In the genomic region with DNA sequence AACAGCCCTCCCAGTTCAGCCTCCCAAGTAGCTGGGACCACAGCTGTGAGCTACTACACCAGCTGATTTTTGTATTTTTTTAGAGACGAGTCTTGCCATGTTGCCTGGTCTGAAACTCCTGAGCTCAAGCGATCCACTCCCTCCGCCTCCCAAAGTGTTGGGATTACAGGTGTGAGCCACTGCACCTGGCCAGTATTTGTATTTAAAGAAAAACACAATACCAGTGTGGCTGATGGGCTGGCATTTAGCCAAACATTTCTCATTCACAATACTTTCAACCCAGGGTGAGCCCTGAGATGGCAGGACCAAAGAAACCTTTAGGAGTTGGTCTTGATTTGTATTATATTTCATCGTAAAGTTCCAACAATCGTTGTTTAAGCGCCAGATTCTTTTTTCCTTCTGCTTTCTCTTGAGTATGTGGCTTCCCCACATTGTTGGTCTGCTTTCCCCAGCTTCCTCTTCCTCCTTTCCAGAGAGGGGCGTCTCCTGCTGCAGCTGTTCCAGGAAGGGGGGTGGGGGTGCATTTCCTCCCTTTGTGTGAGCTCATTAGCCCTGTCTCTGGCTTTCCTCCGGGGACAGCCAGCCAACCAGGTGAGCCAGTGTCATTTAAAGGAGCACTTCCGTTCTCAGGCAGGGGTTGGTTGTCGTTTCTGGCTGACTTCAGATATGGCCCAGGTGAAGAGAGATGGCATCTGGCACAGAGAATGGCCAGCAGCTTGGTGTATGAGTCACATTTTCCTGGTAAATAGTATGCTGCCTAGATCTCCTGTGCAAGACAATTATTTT, we compare ENCODE assay signal across 8 cellular contexts.
DNase-seq lines count a peak whose midpoint lies in the region; ATAC-seq and TF ChIP-seq lines count a peak whose summit lies in the region.

No MANE protein-coding gene starts in this region.

- peaks cover 9 to 16% of the 10 kb centered on the region in 2 donors for H3K36me3 Mint-ChIP-seq in activated naive CD4-positive, alpha-beta T cell treated with anti-CD3 and anti-CD28 coated beads, Interleukin-2, amount 50 U/mL, for 72 hours

- H3K27me3 ChIP-seq in NT2/D1 (ENCODE audit: insufficient read depth, insufficient read length) (no peaks in the 10 kb centered on the region), liver (ENCODE audit: control insufficient read depth in 4 of 4, insufficient read depth in 4 of 4, low read length in 3 of 4) (no peaks in the 10 kb centered on the region), tibial artery (no peaks in the 10 kb centered on the region), HAP-1 (ENCODE audit: low read depth) (no peaks in the 10 kb centered on the region)

- H3K9me3 Mint-ChIP-seq in activated naive CD4-positive, alpha-beta T cell treated with anti-CD3 and anti-CD28 coated beads, Interleukin-2, amount 50 U/mL, for 72 hours, result peaks cover 0 to 14% of the 10 kb centered on the region in 2 donors

- H3K9me3 ChIP-seq in NT2/D1 (ENCODE audit: insufficient read depth, low read length) (peaks cover 20% of the 10 kb centered on the region), liver (ENCODE audit: control insufficient read depth in 4 of 4, low read length in 3 of 4) (peaks cover 0 to 7% (median under 1%) of the 10 kb centered on the region in 4 donors), tibial artery (no peaks in the 10 kb centered on the region), HAP-1 (peaks cover 4% of the 10 kb centered on the region; the same call in 1 of the 2 replicates)

- in situ Hi-C loops in HAP-1 (cut with MboI; ENCODE audit: low sequenced_read_pairs), result no loop called here

- intact Hi-C loops in tibial artery (cut with DNase I; ENCODE audit: low total_unique reads), result no loop called here

- H3K4me3 ChIP-seq in NT2/D1 (ENCODE audit: insufficient read length, low read depth), result no peak overlapping the region
- no peak overlapping the region for H3K4me3 ChIP-seq in liver (ENCODE audit: low read depth in 1 of 3, low read length in 3 of 3)
- no peak overlapping the region for H3K4me3 ChIP-seq in tibial artery
- no peak overlapping the region for H3K4me3 ChIP-seq in HAP-1

- H3K4me1 ChIP-seq in NT2/D1 (ENCODE audit: insufficient read depth, insufficient read length) (no peaks in the 10 kb centered on the region), liver (ENCODE audit: control insufficient read depth in 4 of 4, insufficient read depth in 4 of 4, low read length in 3 of 4) (peaks cover 0 to 15% (median 10%) of the 10 kb centered on the region in 4 donors), tibial artery (peaks cover 0 to 10% (median 4%) of the 10 kb centered on the region in 4 donors), HAP-1 (no peaks in the 10 kb centered on the region)

- H3K27ac ChIP-seq in liver (ENCODE audit: low read depth in 1 of 2, low read length in 2 of 2) (no peak overlapping the region), tibial artery (no peak overlapping the region)

- peak overlapping the region; percentile 27 to 85 for H3K27ac Mint-ChIP-seq in activated naive CD4-positive, alpha-beta T cell treated with anti-CD3 and anti-CD28 coated beads, Interleukin-2, amount 50 U/mL, for 72 hours

- DNase-seq in NT2/D1 (ENCODE audit: low read depth, low spot score), result peak; percentile 22
- DNase-seq in activated naive CD4-positive, alpha-beta T cell treated with anti-CD3 and anti-CD28 coated beads, Interleukin-2, amount 50 U/mL, for 72 hours (ENCODE audit: low spot score in 2 of 2), result peak in 1 of 2 donors; percentile 4
- peak; percentile 67 to 73 for DNase-seq in tibial artery
- no peak for DNase-seq in GM10266 (ENCODE audit: extremely low spot score)
- no peak for DNase-seq in HAP-1 (ENCODE audit: low spot score in 2 of 2)

- ATAC-seq in activated naive CD4-positive, alpha-beta T cell treated with anti-CD3 and anti-CD28 coated beads, Interleukin-2, amount 50 U/mL, for 72 hours, result peak; percentile 63 to 84
- ATAC-seq in HG02642 (IDR thresholded peaks at IDR 0.05; ENCODE audit: poor library complexity, unreplicated experiment), result no peak

- TF ChIP-seq CTCF in liver (IDR thresholded peaks at IDR 0.05; ENCODE audit: low read depth, low read length, missing input control) (no peak), tibial artery (IDR thresholded peaks at IDR 0.05) (no peak), GM10266 (IDR thresholded peaks at IDR 0.05; ENCODE audit: control insufficient read depth, insufficient read depth, low read depth, missing control alignments) (no peak)

- TF ChIP-seq RAD21 in Ishikawa (IDR thresholded peaks at IDR 0.05; ENCODE audit: low read depth), result no peak
- TF ChIP-seq RAD21 in liver (IDR thresholded peaks at IDR 0.05), result no peak

- H3K36me3 ChIP-seq in NT2/D1 (ENCODE audit: insufficient read depth, insufficient read length, low read length), result no peaks in the 10 kb centered on the region
- H3K36me3 ChIP-seq in liver (ENCODE audit: control insufficient read depth in 4 of 4, insufficient read depth in 3 of 4, low read depth in 1 of 4, low read length in 3 of 4), result no peaks in the 10 kb centered on the region
- no peaks in the 10 kb centered on the region for H3K36me3 ChIP-seq in tibial artery
- no peaks in the 10 kb centered on the region for H3K36me3 ChIP-seq in HAP-1 (replicated peaks)

- WGBS in liver, result 63% methylated on average over 10 of the region's 10 CpGs

- H3K9ac ChIP-seq in NT2/D1 (ENCODE audit: insufficient read length, low read depth), result no peak overlapping the region
- no peak overlapping the region for H3K9ac ChIP-seq in liver (ENCODE audit: low read depth in 1 of 2, low read length in 2 of 2)

- TF ChIP-seq EP300 in Ishikawa (IDR thresholded peaks at IDR 0.05; ENCODE audit: borderline replicate concordance), result no peak

TF ChIP-seq in Ishikawa, 13 proteins besides CTCF, POLR2A, EP300 and RAD21 (continues in another document):
- TF ChIP-seq CREB1 (IDR thresholded peaks at IDR 0.05; ENCODE audit: low read depth), result no peak
- no peak for TF ChIP-seq CEBPB (IDR thresholded peaks at IDR 0.05)
- TF ChIP-seq ZBTB7A (IDR thresholded peaks at IDR 0.05; ENCODE audit: low read depth), result no peak
- 0 out of 2 replicates have a peak, but pooled peaks have one; percentile 24 for TF ChIP-seq TEAD4 (IDR thresholded peaks at IDR 0.05)
- TF ChIP-seq, protein P1, sequence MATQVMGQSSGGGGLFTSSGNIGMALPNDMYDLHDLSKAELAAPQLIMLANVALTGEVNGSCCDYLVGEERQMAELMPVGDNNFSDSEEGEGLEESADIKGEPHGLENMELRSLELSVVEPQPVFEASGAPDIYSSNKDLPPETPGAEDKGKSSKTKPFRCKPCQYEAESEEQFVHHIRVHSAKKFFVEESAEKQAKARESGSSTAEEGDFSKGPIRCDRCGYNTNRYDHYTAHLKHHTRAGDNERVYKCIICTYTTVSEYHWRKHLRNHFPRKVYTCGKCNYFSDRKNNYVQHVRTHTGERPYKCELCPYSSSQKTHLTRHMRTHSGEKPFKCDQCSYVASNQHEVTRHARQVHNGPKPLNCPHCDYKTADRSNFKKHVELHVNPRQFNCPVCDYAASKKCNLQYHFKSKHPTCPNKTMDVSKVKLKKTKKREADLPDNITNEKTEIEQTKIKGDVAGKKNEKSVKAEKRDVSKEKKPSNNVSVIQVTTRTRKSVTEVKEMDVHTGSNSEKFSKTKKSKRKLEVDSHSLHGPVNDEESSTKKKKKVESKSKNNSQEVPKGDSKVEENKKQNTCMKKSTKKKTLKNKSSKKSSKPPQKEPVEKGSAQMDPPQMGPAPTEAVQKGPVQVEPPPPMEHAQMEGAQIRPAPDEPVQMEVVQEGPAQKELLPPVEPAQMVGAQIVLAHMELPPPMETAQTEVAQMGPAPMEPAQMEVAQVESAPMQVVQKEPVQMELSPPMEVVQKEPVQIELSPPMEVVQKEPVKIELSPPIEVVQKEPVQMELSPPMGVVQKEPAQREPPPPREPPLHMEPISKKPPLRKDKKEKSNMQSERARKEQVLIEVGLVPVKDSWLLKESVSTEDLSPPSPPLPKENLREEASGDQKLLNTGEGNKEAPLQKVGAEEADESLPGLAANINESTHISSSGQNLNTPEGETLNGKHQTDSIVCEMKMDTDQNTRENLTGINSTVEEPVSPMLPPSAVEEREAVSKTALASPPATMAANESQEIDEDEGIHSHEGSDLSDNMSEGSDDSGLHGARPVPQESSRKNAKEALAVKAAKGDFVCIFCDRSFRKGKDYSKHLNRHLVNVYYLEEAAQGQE (IDR thresholded peaks at IDR 0.05; ENCODE audit: low read depth), result no peak
- TF ChIP-seq FOXM1 (IDR thresholded peaks at IDR 0.05; ENCODE audit: borderline replicate concordance, low read depth), result peak; percentile 63; the same call in 1 of the 2 replicates
- TF ChIP-seq TAF1 (IDR thresholded peaks at IDR 0.05; ENCODE audit: low read depth), result no peak

TF ChIP-seq in liver, 16 proteins besides CTCF, POLR2A, EP300 and RAD21:
- TF ChIP-seq SP1 (IDR thresholded peaks at IDR 0.05) (peak; percentile 27), EGR1 (IDR thresholded peaks at IDR 0.05; ENCODE audit: low read depth in 2 of 2) (peak in 1 of 2 donors; percentile 34), NR2F2 (IDR thresholded peaks at IDR 0.05) (peak; percentile 35), JUND (IDR thresholded peaks at IDR 0.05) (peak; percentile 34 to 38), TAF1 (conservative IDR thresholded peaks at IDR 0.05) (no peak)
- TF ChIP-seq, protein P2, sequence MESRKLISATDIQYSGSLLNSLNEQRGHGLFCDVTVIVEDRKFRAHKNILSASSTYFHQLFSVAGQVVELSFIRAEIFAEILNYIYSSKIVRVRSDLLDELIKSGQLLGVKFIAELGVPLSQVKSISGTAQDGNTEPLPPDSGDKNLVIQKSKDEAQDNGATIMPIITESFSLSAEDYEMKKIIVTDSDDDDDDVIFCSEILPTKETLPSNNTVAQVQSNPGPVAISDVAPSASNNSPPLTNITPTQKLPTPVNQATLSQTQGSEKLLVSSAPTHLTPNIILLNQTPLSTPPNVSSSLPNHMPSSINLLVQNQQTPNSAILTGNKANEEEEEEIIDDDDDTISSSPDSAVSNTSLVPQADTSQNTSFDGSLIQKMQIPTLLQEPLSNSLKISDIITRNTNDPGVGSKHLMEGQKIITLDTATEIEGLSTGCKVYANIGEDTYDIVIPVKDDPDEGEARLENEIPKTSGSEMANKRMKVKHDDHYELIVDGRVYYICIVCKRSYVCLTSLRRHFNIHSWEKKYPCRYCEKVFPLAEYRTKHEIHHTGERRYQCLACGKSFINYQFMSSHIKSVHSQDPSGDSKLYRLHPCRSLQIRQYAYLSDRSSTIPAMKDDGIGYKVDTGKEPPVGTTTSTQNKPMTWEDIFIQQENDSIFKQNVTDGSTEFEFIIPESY (IDR thresholded peaks at IDR 0.05), result no peak
- TF ChIP-seq, protein P3, sequence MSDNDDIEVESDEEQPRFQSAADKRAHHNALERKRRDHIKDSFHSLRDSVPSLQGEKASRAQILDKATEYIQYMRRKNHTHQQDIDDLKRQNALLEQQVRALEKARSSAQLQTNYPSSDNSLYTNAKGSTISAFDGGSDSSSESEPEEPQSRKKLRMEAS (IDR thresholded peaks at IDR 0.05), result peak; percentile 21

Comparison
In these comparisons a context has a peak if more than half of its experiments do, and no peak if none do; other contexts are left out.
1. DNase-seq: peak in NT2/D1 (single experiment) and tibial artery (2 of 2); none in GM10266 (single experiment) and HAP-1 (0 of 2).